Comparison of ENCODE assay signal across 8 cellular contexts in genomic region chr1:26744075-26744958, GRCh38. TPM values are rescaled to one million over a fixed set of nuclear protein-coding genes. Genes with fewer than 3 reads are reported as not detected.
DNase-seq lines count a peak whose midpoint lies in the region; ATAC-seq and TF ChIP-seq lines count a peak whose summit lies in the region.

No MANE protein-coding gene starts in this region.

- CTCF ChIA-PET in AG04450 (lab: Charles Lee): interaction anchor here (0.9 to 2.4 kb wide), 2 partner anchors 14 to 142 kb away, joined by 4 to 13 read pairs; no protein-coding TSS in a partner anchor

- H3K27ac ChIP-seq in AG04450 (ENCODE audit: low read depth, low read length): peak overlapping the region; percentile 79
- peak overlapping the region; percentile 69 to 84 (median 70) for H3K27ac ChIP-seq in Peyer's patch
- H3K27ac ChIP-seq in thoracic aorta: peak overlapping the region; percentile 69 to 90

- H3K27me3 Mint-ChIP-seq in activated T-helper 1 cell treated with anti-CD3 and anti-CD28 coated beads, Interleukin-12 subunit alpha, Interleukin-12 subunit beta, Interleukin-2, Interleukin-4 antibody, amounts not matched to agents 30 ng/mL and 10 ng/mL and 1 ng/mL, durations not matched to agents 14 hours and 24 hours and 36 hours (ENCODE audit: insufficient read depth): no peaks in the 10 kb centered on the region

- H3K4me3 Mint-ChIP-seq in activated T-helper 1 cell treated with anti-CD3 and anti-CD28 coated beads, Interleukin-12 subunit alpha, Interleukin-12 subunit beta, Interleukin-2, Interleukin-4 antibody, amounts not matched to agents 30 ng/mL and 10 ng/mL and 1 ng/mL, durations not matched to agents 14 hours and 24 hours and 36 hours: peak overlapping the region; percentile 73

- in situ Hi-C loops in GM18951 (cut with MboI; ENCODE audit: low sequenced_read_pairs, unreplicated experiment): no loop called here

- TF ChIP-seq POLR2A in GM18951 (IDR thresholded peaks at IDR 0.05; ENCODE audit: extremely low read depth, insufficient read depth, insufficient read length) (peak; percentile 63), Peyer's patch (IDR thresholded peaks at IDR 0.05) (peak in 1 of 2 donors; percentile 57)

- intact Hi-C loops in activated T-helper 1 cell treated with anti-CD3 and anti-CD28 coated beads, Interleukin-12 subunit alpha, Interleukin-12 subunit beta, Interleukin-2, Interleukin-4 antibody, amounts not matched to agents 30 ng/mL and 10 ng/mL and 1 ng/mL, durations not matched to agents 14 hours and 24 hours and 36 hours (cut with micrococcal nuclease): loop anchor here (1.0 to 2.0 kb wide), 11 partner anchors 10 to 272 kb away; partner anchors contain the start of gene HMGN2

- H3K27me3 ChIP-seq in AG04450 (ENCODE audit: control insufficient read depth, insufficient read depth, low read length) (no peaks in the 10 kb centered on the region), Peyer's patch (no peaks in the 10 kb centered on the region), thoracic aorta (replicated peaks; ENCODE audit: insufficient read depth) (no peaks in the 10 kb centered on the region)

- H3K9me3 ChIP-seq in AG04450 (ENCODE audit: control insufficient read depth, insufficient read depth, low read length): no peaks in the 10 kb centered on the region
- H3K9me3 ChIP-seq in Peyer's patch: no peaks in the 10 kb centered on the region
- H3K9me3 ChIP-seq in thoracic aorta: no peaks in the 10 kb centered on the region

- TF ChIP-seq CTCF in AG04450 (IDR thresholded peaks at IDR 0.05; ENCODE audit: low read depth, low read length) (no peak), Peyer's patch (IDR thresholded peaks at IDR 0.05) (peak in 1 of 6 experiments; percentile 17), omental fat pad (IDR thresholded peaks at IDR 0.05) (no peak), thoracic aorta (IDR thresholded peaks at IDR 0.05) (no peak)

- peaks cover 39% of the 10 kb centered on the region for H3K36me3 Mint-ChIP-seq in activated T-helper 1 cell treated with anti-CD3 and anti-CD28 coated beads, Interleukin-12 subunit alpha, Interleukin-12 subunit beta, Interleukin-2, Interleukin-4 antibody, amounts not matched to agents 30 ng/mL and 10 ng/mL and 1 ng/mL, durations not matched to agents 14 hours and 24 hours and 36 hours (ENCODE audit: low read depth)

- DNase-seq in AG04450 (ENCODE audit: low read depth, low spot score) (peak; percentile 50), Peyer's patch (peak in 2 of 3 donors; percentile 90 to 94), fibroblast of the conjunctiva (ENCODE audit: low read depth) (peak; percentile 57), omental fat pad (ENCODE audit: low spot score) (no peak), thoracic aorta (ENCODE audit: low spot score) (peak; percentile 68)
- DNase-seq in activated T-helper 1 cell treated with anti-CD3 and anti-CD28 coated beads, Interleukin-12 subunit alpha, Interleukin-12 subunit beta, Interleukin-2, Interleukin-4 antibody, amounts not matched to agents 30 ng/mL and 10 ng/mL and 1 ng/mL, durations not matched to agents 14 hours and 24 hours and 36 hours (ENCODE audit: low spot score): peak; percentile 84

- no peak overlapping the region for H3K4me3 ChIP-seq in AG04450 (ENCODE audit: low read depth, low read length)
- peak overlapping the region in 1 of 4 donors; percentile 7 for H3K4me3 ChIP-seq in Peyer's patch
- H3K4me3 ChIP-seq in thoracic aorta: peak overlapping the region; percentile 46

- no peaks in the 10 kb centered on the region for H3K9me3 Mint-ChIP-seq in activated T-helper 1 cell treated with anti-CD3 and anti-CD28 coated beads, Interleukin-12 subunit alpha, Interleukin-12 subunit beta, Interleukin-2, Interleukin-4 antibody, amounts not matched to agents 30 ng/mL and 10 ng/mL and 1 ng/mL, durations not matched to agents 14 hours and 24 hours and 36 hours

- ATAC-seq in HG03159 (IDR thresholded peaks at IDR 0.05; ENCODE audit: unreplicated experiment) (peak; percentile 94), omental fat pad (ENCODE audit: low FRiP score) (peak; percentile 76), thoracic aorta (ENCODE audit: insufficient number of reproducible peaks, low FRiP score, low read depth) (peak; percentile 99)

- peaks cover 77% of the 10 kb centered on the region for H3K4me1 Mint-ChIP-seq in activated T-helper 1 cell treated with anti-CD3 and anti-CD28 coated beads, Interleukin-12 subunit alpha, Interleukin-12 subunit beta, Interleukin-2, Interleukin-4 antibody, amounts not matched to agents 30 ng/mL and 10 ng/mL and 1 ng/mL, durations not matched to agents 14 hours and 24 hours and 36 hours (ENCODE audit: low read depth)

- POLR2A ChIA-PET in AG04450 (lab: Yijun Ruan, JAX): interaction anchor here (0.8 to 1.5 kb wide), 5 partner anchors 11 to 47 kb away, joined by 3 to 4 read pairs (median 3); partner anchors contain the start of gene PIGV

- H3K27ac Mint-ChIP-seq in activated T-helper 1 cell treated with anti-CD3 and anti-CD28 coated beads, Interleukin-12 subunit alpha, Interleukin-12 subunit beta, Interleukin-2, Interleukin-4 antibody, amounts not matched to agents 30 ng/mL and 10 ng/mL and 1 ng/mL, durations not matched to agents 14 hours and 24 hours and 36 hours: peak overlapping the region; percentile 93

- H3K4me1 ChIP-seq in Peyer's patch (peaks cover 0 to 29% (median 22%) of the 10 kb centered on the region in 4 donors), thoracic aorta (ENCODE audit: control insufficient read depth in 1 of 2, low read depth in 2 of 2) (peaks cover 46 to 60% of the 10 kb centered on the region in 2 donors)

- H3K36me3 ChIP-seq in Peyer's patch (peaks cover 0 to 42% (median 0%) of the 10 kb centered on the region in 3 donors), thoracic aorta (peaks cover 4% of the 10 kb centered on the region)

RNA-seq across cellular contexts. Expression of gene PIGV, which starts 43.4 kb away (rescaled TPM):
- polyA plus RNA-seq in AG04450 (2011; rRNA removed): 16.1 and 17.8 TPM in 2 replicates
- polyA minus RNA-seq in AG04450 (2011; rRNA and poly(A)+ RNA removed): 22.2 and 26.5 TPM in 2 replicates
- total RNA-seq in Peyer's patch: 10 to 100 TPM in 3 of 4 donors, 1 to 10 TPM in 1; 9.9 to 24.5 (median 18.1) TPM
- total RNA-seq in activated T-helper 1 cell treated with anti-CD3 and anti-CD28 coated beads, Interleukin-12 subunit alpha, Interleukin-12 subunit beta, Interleukin-2, Interleukin-4 antibody, amounts not matched to agents 30 ng/mL and 10 ng/mL and 1 ng/mL, durations not matched to agents 14 hours and 24 hours and 36 hours: 18.5 and 22.6 TPM in 2 replicates
- total RNA-seq in omental fat pad: 10 to 100 TPM in 3 of 4 donors, 1 to 10 TPM in 1; 7.9 to 17.1 (median 16.5) TPM
- 10 to 100 TPM; 13.5 to 22.9 TPM for total RNA-seq in thoracic aorta

RNA-seq across cellular contexts. Expression of gene ARID1A, which starts 48.5 kb away (rescaled TPM):
- 16.4 and 23.8 TPM in 2 replicates for polyA plus RNA-seq in AG04450 (2011; rRNA removed)
- 42.4 and 50.5 TPM in 2 replicates for polyA minus RNA-seq in AG04450 (2011; rRNA and poly(A)+ RNA removed)
- total RNA-seq in Peyer's patch (10 to 100 TPM; 49.4 to 90.8 (median 66.8) TPM), omental fat pad (10 to 100 TPM; 25.8 to 48.4 (median 40.6) TPM), thoracic aorta (10 to 100 TPM; 53.6 to 69.2 TPM)
- total RNA-seq in activated T-helper 1 cell treated with anti-CD3 and anti-CD28 coated beads, Interleukin-12 subunit alpha, Interleukin-12 subunit beta, Interleukin-2, Interleukin-4 antibody, amounts not matched to agents 30 ng/mL and 10 ng/mL and 1 ng/mL, durations not matched to agents 14 hours and 24 hours and 36 hours: 130 and 132 TPM in 2 replicates
